9 cellular contexts compared by ENCODE assay signal in the genomic region with DNA sequence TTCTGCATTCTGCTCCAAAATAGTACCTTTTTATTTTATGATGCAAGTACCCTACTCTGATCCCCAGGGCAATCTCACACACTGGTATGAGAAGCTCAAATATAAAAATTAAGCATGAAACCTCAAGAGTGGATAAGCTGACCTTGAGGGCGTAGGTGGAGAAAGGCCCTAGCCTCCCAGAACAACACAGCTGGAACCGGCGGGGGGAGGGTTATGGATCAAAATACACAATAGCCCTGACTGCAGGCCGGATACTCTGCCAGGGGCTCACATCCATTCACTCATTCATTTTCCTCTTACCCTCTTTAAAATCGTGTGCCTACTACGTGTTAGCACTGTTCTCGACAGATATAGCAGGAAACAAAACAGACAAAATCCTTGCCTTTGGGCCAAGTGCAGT. TPM values are rescaled to one million over a fixed set of nuclear protein-coding genes. Genes with fewer than 3 reads are reported as not detected.
DNase-seq lines count a peak whose midpoint lies in the region; ATAC-seq and TF ChIP-seq lines count a peak whose summit lies in the region.
"Had no signal": no experiment of that assay in that cellular context is flagged by ENCODE, and none has a peak within 500 bp of the region (broad histone marks: within the 10 kb centered on the region; RNA-seq: fewer than 3 reads in every experiment).

No MANE protein-coding gene starts in this region.

- H3K9ac ChIP-seq in liver (ENCODE audit: low read depth in 1 of 2, low read length in 2 of 2) = no peak overlapping the region

- TF ChIP-seq EP300 in tibial nerve (IDR thresholded peaks at IDR 0.05) = no peak

- intact Hi-C loops in activated CD8-positive, alpha-beta T cell treated with anti-CD3 and anti-CD28 coated beads for 36 hours (cut with micrococcal nuclease) = no loop called here

- TF ChIP-seq CTCF in activated CD8-positive, alpha-beta T cell treated with anti-CD3 and anti-CD28 coated beads for 36 hours (IDR thresholded peaks at IDR 0.05) = no peak
- no peak for TF ChIP-seq CTCF in astrocyte of the spinal cord (IDR thresholded peaks at IDR 0.05; ENCODE audit: low read depth, low read length)
- no peak for TF ChIP-seq CTCF in liver (IDR thresholded peaks at IDR 0.05; ENCODE audit: low read depth, low read length, missing input control)
- TF ChIP-seq CTCF in tibial nerve (IDR thresholded peaks at IDR 0.05) = no peak

- H3K27ac ChIP-seq in liver (ENCODE audit: low read depth in 1 of 2, low read length in 2 of 2) = peak overlapping the region in 1 of 2 donors; percentile 40
- H3K27ac ChIP-seq in tibial nerve = peak overlapping the region; percentile 65 to 98 (median 88)

- no peaks in the 10 kb centered on the region for H3K27me3 Mint-ChIP-seq in activated CD8-positive, alpha-beta T cell treated with anti-CD3 and anti-CD28 coated beads for 36 hours
- H3K27me3 Mint-ChIP-seq in activated CD8-positive, alpha-beta T cell treated with anti-CD3 and anti-CD28 coated beads, Interleukin-2, amount 10 ng/mL, durations not matched to agents 7 days and 5 days (ENCODE audit: low read depth) = no peaks in the 10 kb centered on the region

- TF ChIP-seq POLR2A in tibial nerve (IDR thresholded peaks at IDR 0.05) = no peak

- no peak overlapping the region for H3K4me3 Mint-ChIP-seq in activated CD8-positive, alpha-beta T cell treated with anti-CD3 and anti-CD28 coated beads for 36 hours
- no peak overlapping the region for H3K4me3 Mint-ChIP-seq in activated CD8-positive, alpha-beta T cell treated with anti-CD3 and anti-CD28 coated beads, Interleukin-2, amount 10 ng/mL, durations not matched to agents 7 days and 5 days

- H3K9me3 ChIP-seq in liver (ENCODE audit: control insufficient read depth in 4 of 4, low read length in 3 of 4) = no peaks in the 10 kb centered on the region
- no peaks in the 10 kb centered on the region for H3K9me3 ChIP-seq in tibial nerve

- H3K27ac Mint-ChIP-seq in activated CD8-positive, alpha-beta T cell treated with anti-CD3 and anti-CD28 coated beads for 36 hours = peak overlapping the region; percentile 78
- no peak overlapping the region for H3K27ac Mint-ChIP-seq in activated CD8-positive, alpha-beta T cell treated with anti-CD3 and anti-CD28 coated beads, Interleukin-2, amount 10 ng/mL, durations not matched to agents 7 days and 5 days

- H3K27me3 ChIP-seq in liver (ENCODE audit: control insufficient read depth in 4 of 4, insufficient read depth in 4 of 4, low read length in 3 of 4) (no peaks in the 10 kb centered on the region), tibial nerve (no peaks in the 10 kb centered on the region)

- H3K4me3 ChIP-seq in astrocyte of the spinal cord (ENCODE audit: low read depth, low read length) (no peak overlapping the region), liver (ENCODE audit: low read depth in 1 of 3, low read length in 3 of 3) (no peak overlapping the region), tibial nerve (no peak overlapping the region)

- DNase-seq in activated CD8-positive, alpha-beta T cell treated with anti-CD3 and anti-CD28 coated beads for 36 hours = no peak
- DNase-seq in activated CD8-positive, alpha-beta T cell treated with anti-CD3 and anti-CD28 coated beads, Interleukin-2, amount 10 ng/mL, durations not matched to agents 7 days and 5 days = no peak
- DNase-seq in astrocyte of the spinal cord (ENCODE audit: low read depth, low spot score) = peak; percentile 58
- DNase-seq in tibial nerve (ENCODE audit: low spot score in 2 of 2) = no peak
- no peak for DNase-seq in occipital lobe (lab: John Stamatoyannopoulos, UW)
- DNase-seq in SKM-1 treated with dmso at 0.1 percent for 144 hours (lab: John Stamatoyannopoulos, UW; ENCODE audit: unreplicated experiment) = no peak
- DNase-seq: stimulated activated CD4-positive, alpha-beta T cell treated with anti-CD3 and anti-CD28 coated beads, Interleukin-4, amount 100 ng/mL, for 1 hour had no signal

- 65% methylated on average over 7 of the region's 7 CpGs for WGBS in liver
- 17 to 32% methylated on average over 7 of the region's 7 CpGs for WGBS in tibial nerve, 2 donors

- no peak for TF ChIP-seq RAD21 in liver (IDR thresholded peaks at IDR 0.05)

- no peak for ATAC-seq in activated CD8-positive, alpha-beta T cell treated with anti-CD3 and anti-CD28 coated beads for 36 hours
- no peak for ATAC-seq in activated CD8-positive, alpha-beta T cell treated with anti-CD3 and anti-CD28 coated beads, Interleukin-2, amount 10 ng/mL, durations not matched to agents 7 days and 5 days
- ATAC-seq in esophagus mucosa = no peak

- H3K4me1 Mint-ChIP-seq in activated CD8-positive, alpha-beta T cell treated with anti-CD3 and anti-CD28 coated beads for 36 hours (ENCODE audit: low read depth) = peaks cover 73% of the 10 kb centered on the region
- peaks cover 58% of the 10 kb centered on the region for H3K4me1 Mint-ChIP-seq in activated CD8-positive, alpha-beta T cell treated with anti-CD3 and anti-CD28 coated beads, Interleukin-2, amount 10 ng/mL, durations not matched to agents 7 days and 5 days (ENCODE audit: low read depth)

- in situ Hi-C loops in astrocyte of the spinal cord (cut with HindIII; ENCODE audit: low sequenced_read_pairs) = no loop called here

- POLR2A ChIA-PET in activated CD8-positive, alpha-beta T cell treated with anti-CD3 and anti-CD28 coated beads for 36 hours (lab: Charles Lee) = interaction anchor here (0.5 to 5.8 kb wide), 4 partner anchors 9 to 30 kb away, joined by 3 to 90 read pairs (median 12); partner anchors contain the start of gene ECE1
- POLR2A ChIA-PET in activated CD8-positive, alpha-beta T cell treated with anti-CD3 and anti-CD28 coated beads, Interleukin-2, amount 10 ng/mL, durations not matched to agents 7 days and 5 days (lab: Charles Lee) = interaction anchor here (1.4 to 3.2 kb wide), 2 partner anchors 29 to 30 kb away, joined by 3 to 19 read pairs; no protein-coding TSS in a partner anchor

- no peaks in the 10 kb centered on the region for H3K9me3 Mint-ChIP-seq in activated CD8-positive, alpha-beta T cell treated with anti-CD3 and anti-CD28 coated beads for 36 hours
- H3K9me3 Mint-ChIP-seq in activated CD8-positive, alpha-beta T cell treated with anti-CD3 and anti-CD28 coated beads, Interleukin-2, amount 10 ng/mL, durations not matched to agents 7 days and 5 days (ENCODE audit: insufficient read depth) = no peaks in the 10 kb centered on the region

- H3K36me3 Mint-ChIP-seq in activated CD8-positive, alpha-beta T cell treated with anti-CD3 and anti-CD28 coated beads for 36 hours (ENCODE audit: low read depth) = peaks cover 35% of the 10 kb centered on the region
- peaks cover 14% of the 10 kb centered on the region for H3K36me3 Mint-ChIP-seq in activated CD8-positive, alpha-beta T cell treated with anti-CD3 and anti-CD28 coated beads, Interleukin-2, amount 10 ng/mL, durations not matched to agents 7 days and 5 days (ENCODE audit: low read depth)

- H3K36me3 ChIP-seq in liver (ENCODE audit: control insufficient read depth in 4 of 4, insufficient read depth in 3 of 4, low read depth in 1 of 4, low read length in 3 of 4) = peaks cover 0 to 2% (median 0%) of the 10 kb centered on the region in 4 donors
- H3K36me3 ChIP-seq in tibial nerve = no peaks in the 10 kb centered on the region

- CTCF ChIA-PET in activated CD8-positive, alpha-beta T cell treated with anti-CD3 and anti-CD28 coated beads for 36 hours (lab: Charles Lee) = interaction anchor here (1.0 to 3.2 kb wide), 10 partner anchors 11 to 106 kb away, joined by 3 to 16 read pairs (median 8); no protein-coding TSS in a partner anchor
- CTCF ChIA-PET in activated CD8-positive, alpha-beta T cell treated with anti-CD3 and anti-CD28 coated beads, Interleukin-2, amount 10 ng/mL, durations not matched to agents 7 days and 5 days (lab: Charles Lee) = interaction anchor here (0.7 to 7.6 kb wide), 9 partner anchors 10 to 91 kb away, joined by 4 to 62 read pairs (median 13); no protein-coding TSS in a partner anchor

- H3K4me1 ChIP-seq in liver (ENCODE audit: control insufficient read depth in 4 of 4, insufficient read depth in 4 of 4, low read length in 3 of 4) = peaks cover 13 to 41% (median 31%) of the 10 kb centered on the region in 4 donors
- H3K4me1 ChIP-seq in tibial nerve = peaks cover 0 to 100% (median 92%) of the 10 kb centered on the region in 4 donors

TF ChIP-seq in liver, 16 proteins besides CTCF, POLR2A, EP300 and RAD21:
- no peak for TF ChIP-seq HNF4G (IDR thresholded peaks at IDR 0.05)
- TF ChIP-seq FOXA1 (IDR thresholded peaks at IDR 0.05) = no peak
- no peak for TF ChIP-seq YY1 (IDR thresholded peaks at IDR 0.05)
- TF ChIP-seq HNF4A (conservative IDR thresholded peaks at IDR 0.05) = no peak
- TF ChIP-seq NR2F2 (IDR thresholded peaks at IDR 0.05) = peak; percentile 37

RNA-seq across cellular contexts. Expression of gene ECE1, which starts 32.8 kb away (rescaled TPM):
- 100 to 1,000 TPM; 118 to 127 TPM for total RNA-seq in activated CD8-positive, alpha-beta T cell treated with anti-CD3 and anti-CD28 coated beads for 36 hours
- total RNA-seq in activated CD8-positive, alpha-beta T cell treated with anti-CD3 and anti-CD28 coated beads, Interleukin-2, amount 10 ng/mL, durations not matched to agents 7 days and 5 days = 10 to 100 TPM; 70.9 to 72.5 TPM
- total RNA-seq in liver (10 to 100 TPM; 38.9 to 40.2 TPM), tibial nerve (100 to 1,000 TPM in 2 of 4 donors, 10 to 100 TPM in 2; 84.1 to 128 (median 110) TPM), occipital lobe (9.5 TPM), esophagus mucosa (18.2 TPM)
- 10 to 100 TPM; 29.3 to 46.4 TPM for polyA plus RNA-seq in liver
